ENCODE assay signal across 15 cellular contexts in genomic region chr15:97425596-97425995, GRCh38.
"Had no signal": no experiment of that assay in that cellular context is flagged by ENCODE, and none has a peak within 500 bp of the region (broad histone marks: within the 10 kb centered on the region; RNA-seq: fewer than 3 reads in every experiment).

No MANE protein-coding gene starts in this region.

- ATAC-seq: effector memory CD8-positive, alpha-beta T cell; sciatic nerve; stimulated activated naive B cell treated with anti-CD40 and anti-IgM and Interleukin-4, amounts not matched to agents 10 μg/mL and 1 μg/mL and 100 μg/mL, for 72 hours had no signal

- H3K4me1 ChIP-seq: adrenal gland, prostate gland, spleen, tibial nerve had no signal

- H3K9me3 ChIP-seq: adrenal gland, prostate gland, tibial nerve had no signal

- DNase-seq: activated CD4-positive, alpha-beta T cell treated with anti-CD3 and anti-CD28 coated beads, Interleukin-2, amount 50 U/mL, for 4 hours; activated CD4-positive, CD25-positive, alpha-beta regulatory T cell treated with anti-CD3 and anti-CD28 coated beads, Interleukin-2, amount 50 U/mL, for 72 hours; activated naive CD4-positive, alpha-beta T cell treated with anti-CD3 and anti-CD28 coated beads, Interleukin-2, amount 50 U/mL, for 16 hours; activated T-cell treated with anti-CD3 and anti-CD28 coated beads, Interleukin-2, amount 50 U/mL, for 1 hour; adrenal gland; effector memory CD8-positive, alpha-beta T cell; erythroblast; kidney glomerular epithelial cell; nephron progenitor cell; spleen; stimulated activated CD4-positive, alpha-beta T cell treated with anti-CD3 and anti-CD28 coated beads, Interleukin-1b, Interleukin-23, amount 100 ng/mL, for 48 hours; stimulated activated naive B cell treated with anti-CD40 and anti-IgM and Interleukin-4, amounts not matched to agents 10 μg/mL and 1 μg/mL and 100 μg/mL, for 72 hours had no signal

- H3K27me3 ChIP-seq: adrenal gland, tibial nerve had no signal

- H3K4me3 ChIP-seq: adrenal gland, prostate gland, spleen, tibial nerve had no signal

- H3K36me3 ChIP-seq: adrenal gland, prostate gland, spleen, tibial nerve had no signal

- H3K27ac ChIP-seq: adrenal gland, prostate gland, spleen, tibial nerve had no signal
